22 cellular contexts compared by ENCODE assay signal in the genomic region with DNA sequence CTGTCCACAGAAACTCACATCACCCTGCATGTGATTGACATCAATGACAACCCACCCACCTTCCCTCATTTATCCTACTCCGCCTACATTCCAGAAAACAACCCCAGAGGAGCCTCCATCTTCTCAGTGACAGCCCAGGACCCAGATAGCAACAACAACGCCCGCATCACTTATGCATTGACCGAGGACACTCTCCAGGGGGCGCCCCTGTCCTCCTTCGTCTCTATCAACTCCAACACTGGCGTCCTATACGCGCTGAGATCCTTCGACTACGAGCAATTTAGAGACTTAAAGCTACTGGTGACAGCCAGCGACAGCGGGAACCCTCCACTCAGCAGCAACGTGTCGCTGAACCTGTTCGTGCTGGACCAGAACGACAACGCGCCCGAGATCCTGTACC. TPM values are rescaled to one million over a fixed set of nuclear protein-coding genes. Genes with fewer than 3 reads are reported as not detected.
DNase-seq lines count a peak whose midpoint lies in the region; ATAC-seq, FAIRE-seq and TF ChIP-seq lines count a peak whose summit lies in the region.
"Had no signal": no experiment of that assay in that cellular context is flagged by ENCODE, and none has a peak within 500 bp of the region (broad histone marks: within the 10 kb centered on the region; RNA-seq: fewer than 3 reads in every experiment).

No MANE protein-coding gene starts in this region.

- H3K4me1 Mint-ChIP-seq in endothelial cell (ENCODE audit: unreplicated experiment) = no peaks in the 10 kb centered on the region
- H3K4me1 Mint-ChIP-seq in CD4-positive, alpha-beta T cell (ENCODE audit: low read depth) = no peaks in the 10 kb centered on the region
- no peaks in the 10 kb centered on the region for H3K4me1 Mint-ChIP-seq in progenitor cell of endocrine pancreas (ENCODE audit: low read depth)

- POLR2A ChIA-PET in HepG2 (lab: Yijun Ruan, JAX) = no interaction called here
- POLR2A ChIA-PET in CD4-positive, alpha-beta T cell (lab: Charles Lee) = no interaction called here

- H2AFZ ChIP-seq in HepG2 (ENCODE audit: low read length) (no peak overlapping the region), Loucy (ENCODE audit: low read length) (no peak overlapping the region)

- in situ Hi-C loops in HepG2 (cut with HindIII; ENCODE audit: extremely low pct_ligation_motif_present, low pct_unique_long_range_greater_than_20kb) = no loop called here

- TF ChIP-seq CTCF in liver (IDR thresholded peaks at IDR 0.05; ENCODE audit: low read depth, low read length, missing input control) (no peak), HepG2 (CRISPR knock-in tag; IDR thresholded peaks at IDR 0.05) (no peak), Loucy (conservative IDR thresholded peaks at IDR 0.05; ENCODE audit: low read length) (0 out of 2 replicates have a peak, but pooled peaks have one; percentile 15), endothelial cell (IDR thresholded peaks at IDR 0.05; ENCODE audit: unreplicated experiment) (no peak), progenitor cell of endocrine pancreas (IDR thresholded peaks at IDR 0.05; ENCODE audit: unreplicated experiment) (no peak)
- no peak for TF ChIP-seq CTCF in CD4-positive, alpha-beta T cell (IDR thresholded peaks at IDR 0.05)

- no peak for FAIRE-seq in HepG2 (lab: Jason Lieb, UNC)
- FAIRE-seq: GM12892 had no signal

- H3K4me2 ChIP-seq in HepG2 (ENCODE audit: low read depth, low read length) (no peak overlapping the region), Loucy (ENCODE audit: low read depth, low read length, poor library complexity, severe bottlenecking) (no peak overlapping the region)

- H3K27me3 ChIP-seq in liver (ENCODE audit: control insufficient read depth in 4 of 4, insufficient read depth in 4 of 4, low read length in 3 of 4) = peaks cover 0 to 11% (median 4%) of the 10 kb centered on the region in 4 donors
- no peaks in the 10 kb centered on the region; a peak in 1 of 5 replicates for H3K27me3 ChIP-seq in HepG2 (ENCODE audit: control insufficient read depth in 1 of 2, insufficient read depth in 2 of 2, low read length in 2 of 2)
- H3K27me3 ChIP-seq in Loucy (ENCODE audit: insufficient read depth, low read length, poor library complexity, severe bottlenecking) = no peaks in the 10 kb centered on the region
- H3K27me3 ChIP-seq in CD4-positive, alpha-beta T cell (ENCODE audit: control insufficient read depth, insufficient read depth, low read length) = peaks cover 65% of the 10 kb centered on the region

- H3K9me3 ChIP-seq in liver (ENCODE audit: control insufficient read depth in 4 of 4, low read length in 3 of 4) (peaks cover 26 to 74% (median 34%) of the 10 kb centered on the region in 4 donors), HepG2 (ENCODE audit: low read length) (peaks cover 22% of the 10 kb centered on the region), Loucy (ENCODE audit: insufficient read depth, low read depth, low read length) (no peaks in the 10 kb centered on the region)
- peaks cover 28% of the 10 kb centered on the region for H3K9me3 ChIP-seq in CD4-positive, alpha-beta T cell (ENCODE audit: control insufficient read depth, low read length)

- BruUV-seq in HepG2 (replicated peaks; lab: Mats Ljungman, UMichigan) = no TSS peak

- H3K27me3 Mint-ChIP-seq in endothelial cell (ENCODE audit: unreplicated experiment) = peaks cover 9% of the 10 kb centered on the region
- H3K27me3 Mint-ChIP-seq in CD4-positive, alpha-beta T cell = peaks cover 90% of the 10 kb centered on the region
- H3K27me3 Mint-ChIP-seq in progenitor cell of endocrine pancreas = no peaks in the 10 kb centered on the region

- H3K36me3 Mint-ChIP-seq in endothelial cell (ENCODE audit: low read depth, unreplicated experiment) = peaks cover 47% of the 10 kb centered on the region
- H3K36me3 Mint-ChIP-seq in CD4-positive, alpha-beta T cell (ENCODE audit: low read depth) = peaks cover 44% of the 10 kb centered on the region
- peaks cover 8% of the 10 kb centered on the region for H3K36me3 Mint-ChIP-seq in progenitor cell of endocrine pancreas (ENCODE audit: insufficient read depth)

- no peaks in the 10 kb centered on the region for H3K4me1 ChIP-seq in liver (ENCODE audit: control insufficient read depth in 4 of 4, insufficient read depth in 4 of 4, low read length in 3 of 4)
- H3K4me1 ChIP-seq in HepG2 (ENCODE audit: insufficient read depth, low read length) = no peaks in the 10 kb centered on the region
- no peaks in the 10 kb centered on the region for H3K4me1 ChIP-seq in Loucy (ENCODE audit: insufficient read depth, low read length, poor library complexity, severe bottlenecking)

- H3K79me2 ChIP-seq in HepG2 (ENCODE audit: insufficient read depth, low read length) (no peaks in the 10 kb centered on the region), Loucy (ENCODE audit: insufficient read depth, low read length) (no peaks in the 10 kb centered on the region)

- CTCF ChIA-PET in HepG2 (lab: Yijun Ruan, JAX; ENCODE audit: low intra/inter-chr PET ratio, low total read pairs) = no interaction called here
- CTCF ChIA-PET in CD4-positive, alpha-beta T cell (lab: Charles Lee) = no interaction called here

- no peak for TF ChIP-seq EP300 in HepG2 (IDR thresholded peaks at IDR 0.05; ENCODE audit: low read depth in 2 of 2, low read length in 2 of 2)
- TF ChIP-seq EP300 in HepG2 (CRISPR knock-in tag; IDR thresholded peaks at IDR 0.05; ENCODE audit: borderline replicate concordance) = no peak

- TF ChIP-seq RAD21 in liver (IDR thresholded peaks at IDR 0.05) = no peak
- no peak for TF ChIP-seq RAD21 in HepG2 (CRISPR knock-in tag; IDR thresholded peaks at IDR 0.05)

- intact Hi-C loops in HepG2 (cut with micrococcal nuclease; ENCODE audit: unreplicated experiment) = no loop called here
- intact Hi-C loops in CD4-positive, alpha-beta T cell (cut with DNase I, micrococcal nuclease) = no loop called here

- DNase-seq in HepG2 (ENCODE audit: low spot score) (no peak), endothelial cell (ENCODE audit: low spot score) (no peak), progenitor cell of endocrine pancreas (ENCODE audit: low spot score, unreplicated experiment) (no peak), SKM-1 (lab: John Stamatoyannopoulos, UW; ENCODE audit: unreplicated experiment) (no peak)
- DNase-seq in CD4-positive, alpha-beta T cell = no peak
- DNase-seq: CD8-positive, alpha-beta T cell; DND-41; GM23248; KBM-7; NCI-H1092 treated with DMSO at 0.1 percent for 48 hours; NCI-H146; NCI-H2029; NCI-H2227 treated with DMSO at 0.1 percent for 48 hours; NCI-H510A; T-cell had no signal

- ATAC-seq in HepG2 = no peak
- no peak for ATAC-seq in CD4-positive, alpha-beta T cell (ENCODE audit: poor library complexity)
- ATAC-seq: CD8-positive, alpha-beta T cell; SK-N-SH treated with all-trans-retinoic acid at 6 μM for 48 hours; T-cell had no signal

- no peaks in the 10 kb centered on the region for H3K9me2 ChIP-seq in Loucy (replicated peaks; ENCODE audit: low read depth, low read length)

- H3K9ac ChIP-seq in liver (ENCODE audit: low read depth in 1 of 2, low read length in 2 of 2) (no peak overlapping the region), HepG2 (ENCODE audit: insufficient read depth, low read depth, low read length) (no peak overlapping the region), Loucy (ENCODE audit: low read depth, low read length, poor library complexity, severe bottlenecking) (no peak overlapping the region)
- H3K9ac ChIP-seq: GM23248 had no signal

- H3K4me3 ChIP-seq in liver (ENCODE audit: low read depth in 1 of 3, low read length in 3 of 3) (peak overlapping the region in 2 of 3 donors; percentile 18 to 36), HepG2 (replicated peaks in 1 of 3; ENCODE audit: insufficient read depth in 1 of 3, low read depth in 2 of 3, low read length in 3 of 3) (no peak overlapping the region), Loucy (ENCODE audit: low read length, poor library complexity, severe bottlenecking) (no peak overlapping the region)

- H3K27ac ChIP-seq in liver (ENCODE audit: low read depth in 1 of 2, low read length in 2 of 2) = no peak overlapping the region
- H3K27ac ChIP-seq in HepG2 (ENCODE audit: extremely low read length, insufficient read depth, low read length) = no peak overlapping the region
- H3K27ac ChIP-seq in CD4-positive, alpha-beta T cell (ENCODE audit: low read depth, low read length) = no peak overlapping the region
- H3K27ac ChIP-seq: GM23248, HL-60, RWPE1 had no signal

- no peak for TF ChIP-seq POLR2A in HepG2 (IDR thresholded peaks at IDR 0.05; ENCODE audit: insufficient read depth in 1 of 2, low read depth in 2 of 2, low read length in 2 of 2)

- H3K27ac Mint-ChIP-seq in endothelial cell (ENCODE audit: unreplicated experiment) = peak overlapping the region; percentile 1
- H3K27ac Mint-ChIP-seq in CD4-positive, alpha-beta T cell = no peak overlapping the region
- H3K27ac Mint-ChIP-seq in progenitor cell of endocrine pancreas = no peak overlapping the region
- H3K27ac Mint-ChIP-seq: CD8-positive, alpha-beta T cell; T-cell had no signal

- H3K4me3 Mint-ChIP-seq in endothelial cell (ENCODE audit: unreplicated experiment) (no peak overlapping the region), progenitor cell of endocrine pancreas (ENCODE audit: low read depth) (no peak overlapping the region)
- H3K4me3 Mint-ChIP-seq in CD4-positive, alpha-beta T cell = no peak overlapping the region
- H3K4me3 Mint-ChIP-seq: CD8-positive, alpha-beta T cell had no signal

- H4K20me1 ChIP-seq in HepG2 (ENCODE audit: insufficient read depth, low read length) (no peaks in the 10 kb centered on the region), Loucy (ENCODE audit: insufficient read depth, low read length, poor library complexity, severe bottlenecking) (no peaks in the 10 kb centered on the region)

- H3K36me3 ChIP-seq in liver (ENCODE audit: control insufficient read depth in 4 of 4, insufficient read depth in 3 of 4, low read depth in 1 of 4, low read length in 3 of 4) (peaks cover 0 to 2% (median 0%) of the 10 kb centered on the region in 4 donors), HepG2 (replicated peaks in 1 of 2; ENCODE audit: control insufficient read depth in 1 of 2, insufficient read depth in 2 of 2, low read length in 2 of 2) (no peaks in the 10 kb centered on the region), Loucy (ENCODE audit: insufficient read depth, low read length) (no peaks in the 10 kb centered on the region)

- H3F3A ChIP-seq in Loucy (ENCODE audit: low read depth) = no peaks in the 10 kb centered on the region

- H3K9me3 Mint-ChIP-seq in endothelial cell (ENCODE audit: unreplicated experiment) (peaks cover 38% of the 10 kb centered on the region), progenitor cell of endocrine pancreas (ENCODE audit: low read depth) (peaks cover 39% of the 10 kb centered on the region)
- H3K9me3 Mint-ChIP-seq in CD4-positive, alpha-beta T cell = peaks cover 19% of the 10 kb centered on the region

- WGBS in liver = 28% methylated on average over 20 of the region's 20 CpGs
- WGBS in HepG2 (ENCODE audit: low lambda C conversion rate) = 75% methylated on average over 20 of the region's 20 CpGs

RNA-seq across cellular contexts. Expression of gene PCDHGA3, which starts 1.7 kb away (rescaled TPM):
- under 1 TPM; 0.09 to 0.59 TPM for total RNA-seq in liver
- under 1 TPM; 0.25 to 0.32 TPM for polyA plus RNA-seq in liver
- not detected in 2 replicates for total RNA-seq in HepG2 (2016; rRNA removed; fragmentation: Illumina TruSeq; extraction: Trizol)
- not detected in 2 replicates for total RNA-seq in HepG2 (2016; cell fraction: cytosol; rRNA removed; fragmentation: Illumina TruSeq; extraction: Trizol; ENCODE audit: low read depth)
- not detected in 2 replicates for total RNA-seq in HepG2 (2016; cell fraction: insoluble cytoplasmic fraction; rRNA removed; fragmentation: Illumina TruSeq; extraction: Trizol)
- not detected in 2 replicates for total RNA-seq in HepG2 (2016; cell fraction: membrane; rRNA removed; fragmentation: Illumina TruSeq; extraction: Trizol)
- 0.28 TPM in 1 of 2 replicates, not detected in the other for total RNA-seq in HepG2 (2016; cell fraction: nucleus; rRNA removed; fragmentation: Illumina TruSeq; extraction: Trizol)
- polyA plus RNA-seq in HepG2 (2011; rRNA removed) = 0.03 and 0.05 TPM in 2 replicates
- 0.01 and 0.03 TPM in 2 replicates for polyA plus RNA-seq in HepG2 (2011; cell fraction: cytosol; rRNA removed)
- 0.19 and 0.27 TPM in 2 replicates for polyA plus RNA-seq in HepG2 (2011; cell fraction: nucleus; rRNA removed)
- 0.07 TPM in 1 of 2 replicates, not detected in the other for polyA plus RNA-seq in HepG2 (2012)
- not detected in 2 replicates for polyA plus RNA-seq in HepG2 (2016; cell fraction: cytosol; fragmentation: Illumina TruSeq; extraction: Trizol; ENCODE audit: low read depth)
- not detected in 2 replicates for polyA plus RNA-seq in HepG2 (2016; cell fraction: insoluble cytoplasmic fraction; fragmentation: Illumina TruSeq; extraction: Trizol; ENCODE audit: low read depth)
- polyA plus RNA-seq in HepG2 (2016; cell fraction: membrane; fragmentation: Illumina TruSeq; extraction: Trizol; ENCODE audit: low read depth) = not detected in 2 replicates
- not detected in 2 replicates for polyA plus RNA-seq in HepG2 (2016; cell fraction: nucleus; fragmentation: Illumina TruSeq; extraction: Trizol; ENCODE audit: insufficient read depth, low read depth)
- polyA minus RNA-seq in HepG2 (2011; rRNA and poly(A)+ RNA removed; ENCODE audit: low replicate concordance) = 0.08 TPM in 1 of 2 replicates, not detected in the other
- not detected in 2 replicates for polyA minus RNA-seq in HepG2 (2011; cell fraction: cytosol; rRNA and poly(A)+ RNA removed)
- polyA minus RNA-seq in HepG2 (2011; cell fraction: nucleus; rRNA and poly(A)+ RNA removed) = 0.26 and 0.37 TPM in 2 replicates
- 1.4 TPM for total RNA-seq in endothelial cell (ENCODE audit: unreplicated experiment)
- not detected for total RNA-seq in CD4-positive, alpha-beta T cell
- 0.80 and 0.81 TPM in 2 replicates for total RNA-seq in progenitor cell of endocrine pancreas
- total RNA-seq: CD8-positive, alpha-beta T cell had no signal

RNA-seq across cellular contexts. Expression of gene PCDHGB1, which starts 4.6 kb away (rescaled TPM):
- total RNA-seq in liver (under 1 TPM; 0.14 to 0.75 TPM), HepG2 (2016; rRNA removed; fragmentation: Illumina TruSeq; extraction: Trizol) (0.95 and 2.6 TPM in 2 replicates), endothelial cell (ENCODE audit: unreplicated experiment) (3.1 TPM), progenitor cell of endocrine pancreas (2.3 TPM in 2 replicates)
- polyA plus RNA-seq in liver (under 1 TPM; 0.10 to 0.11 TPM), HepG2 (2011; rRNA removed) (0.95 and 1.0 TPM in 2 replicates)
- total RNA-seq in HepG2 (2016; cell fraction: cytosol; rRNA removed; fragmentation: Illumina TruSeq; extraction: Trizol; ENCODE audit: low read depth) = 0.20 TPM in 1 of 2 replicates, not detected in the other
- 0.52 and 2.1 TPM in 2 replicates for total RNA-seq in HepG2 (2016; cell fraction: insoluble cytoplasmic fraction; rRNA removed; fragmentation: Illumina TruSeq; extraction: Trizol)
- 0.24 and 0.25 TPM in 2 replicates for total RNA-seq in HepG2 (2016; cell fraction: membrane; rRNA removed; fragmentation: Illumina TruSeq; extraction: Trizol)
- total RNA-seq in HepG2 (2016; cell fraction: nucleus; rRNA removed; fragmentation: Illumina TruSeq; extraction: Trizol) = 4.1 and 4.7 TPM in 2 replicates
- polyA plus RNA-seq in HepG2 (2011; cell fraction: cytosol; rRNA removed) = 0.38 and 0.39 TPM in 2 replicates
- 1.5 and 1.8 TPM in 2 replicates for polyA plus RNA-seq in HepG2 (2011; cell fraction: nucleus; rRNA removed)
- polyA plus RNA-seq in HepG2 (2012) = 0.60 and 1.1 TPM in 2 replicates
- polyA plus RNA-seq in HepG2 (2016; cell fraction: cytosol; fragmentation: Illumina TruSeq; extraction: Trizol; ENCODE audit: low read depth) = 0.05 TPM in 1 of 2 replicates, not detected in the other
- 0.51 and 0.62 TPM in 2 replicates for polyA plus RNA-seq in HepG2 (2016; cell fraction: insoluble cytoplasmic fraction; fragmentation: Illumina TruSeq; extraction: Trizol; ENCODE audit: low read depth)
- polyA plus RNA-seq in HepG2 (2016; cell fraction: membrane; fragmentation: Illumina TruSeq; extraction: Trizol; ENCODE audit: low read depth) = not detected in 2 replicates
- 1.3 and 2.0 TPM in 2 replicates for polyA plus RNA-seq in HepG2 (2016; cell fraction: nucleus; fragmentation: Illumina TruSeq; extraction: Trizol; ENCODE audit: insufficient read depth, low read depth)
- polyA minus RNA-seq in HepG2 (2011; rRNA and poly(A)+ RNA removed; ENCODE audit: low replicate concordance) = 0.14 and 3.6 TPM in 2 replicates
- 0.35 and 1.6 TPM in 2 replicates for polyA minus RNA-seq in HepG2 (2011; cell fraction: cytosol; rRNA and poly(A)+ RNA removed)
- 8.9 and 10.6 TPM in 2 replicates for polyA minus RNA-seq in HepG2 (2011; cell fraction: nucleus; rRNA and poly(A)+ RNA removed)
- under 1 TPM in 1 of 2 experiments, not detected in 1; 0.05 TPM for total RNA-seq in CD4-positive, alpha-beta T cell
- total RNA-seq: CD8-positive, alpha-beta T cell had no signal

RNA-seq across cellular contexts. Expression of gene PCDHGA2, which starts 6.8 kb away (rescaled TPM):
- total RNA-seq in liver = under 1 TPM; 0.23 to 0.42 TPM
- under 1 TPM; 0.26 to 0.46 TPM for polyA plus RNA-seq in liver
- 0.04 TPM in 1 of 2 replicates, not detected in the other for total RNA-seq in HepG2 (2016; rRNA removed; fragmentation: Illumina TruSeq; extraction: Trizol)
- total RNA-seq in HepG2 (2016; cell fraction: cytosol; rRNA removed; fragmentation: Illumina TruSeq; extraction: Trizol; ENCODE audit: low read depth) = not detected in 2 replicates
- total RNA-seq in HepG2 (2016; cell fraction: insoluble cytoplasmic fraction; rRNA removed; fragmentation: Illumina TruSeq; extraction: Trizol) = not detected in 2 replicates
- total RNA-seq in HepG2 (2016; cell fraction: membrane; rRNA removed; fragmentation: Illumina TruSeq; extraction: Trizol) = not detected in 2 replicates
- total RNA-seq in HepG2 (2016; cell fraction: nucleus; rRNA removed; fragmentation: Illumina TruSeq; extraction: Trizol) = 0.09 TPM in 1 of 2 replicates, not detected in the other
- 0.09 and 0.11 TPM in 2 replicates for polyA plus RNA-seq in HepG2 (2011; rRNA removed)
- 0.06 and 0.07 TPM in 2 replicates for polyA plus RNA-seq in HepG2 (2011; cell fraction: cytosol; rRNA removed)
- 0.24 and 0.26 TPM in 2 replicates for polyA plus RNA-seq in HepG2 (2011; cell fraction: nucleus; rRNA removed)
- 0.07 TPM in 2 replicates for polyA plus RNA-seq in HepG2 (2012)
- polyA plus RNA-seq in HepG2 (2016; cell fraction: cytosol; fragmentation: Illumina TruSeq; extraction: Trizol; ENCODE audit: low read depth) = not detected in 2 replicates
- polyA plus RNA-seq in HepG2 (2016; cell fraction: insoluble cytoplasmic fraction; fragmentation: Illumina TruSeq; extraction: Trizol; ENCODE audit: low read depth) = 0.04 TPM in 1 of 2 replicates, not detected in the other
- not detected in 2 replicates for polyA plus RNA-seq in HepG2 (2016; cell fraction: membrane; fragmentation: Illumina TruSeq; extraction: Trizol; ENCODE audit: low read depth)
- 0.16 and 0.25 TPM in 2 replicates for polyA plus RNA-seq in HepG2 (2016; cell fraction: nucleus; fragmentation: Illumina TruSeq; extraction: Trizol; ENCODE audit: insufficient read depth, low read depth)
- 0.02 and 0.12 TPM in 2 replicates for polyA minus RNA-seq in HepG2 (2011; rRNA and poly(A)+ RNA removed; ENCODE audit: low replicate concordance)
- polyA minus RNA-seq in HepG2 (2011; cell fraction: cytosol; rRNA and poly(A)+ RNA removed) = 0.09 TPM in 1 of 2 replicates, not detected in the other
- 0.50 and 0.52 TPM in 2 replicates for polyA minus RNA-seq in HepG2 (2011; cell fraction: nucleus; rRNA and poly(A)+ RNA removed)
- total RNA-seq in endothelial cell (ENCODE audit: unreplicated experiment) = 1.6 TPM
- not detected for total RNA-seq in CD4-positive, alpha-beta T cell
- total RNA-seq in progenitor cell of endocrine pancreas = 0.72 and 1.1 TPM in 2 replicates
- total RNA-seq: CD8-positive, alpha-beta T cell had no signal

RNA-seq across cellular contexts. Expression of gene PCDHGA4, which starts 9.5 kb away (rescaled TPM):
- under 1 TPM; 0.23 to 0.92 TPM for total RNA-seq in liver
- under 1 TPM; 0.15 to 0.21 TPM for polyA plus RNA-seq in liver
- total RNA-seq in HepG2 (2016; rRNA removed; fragmentation: Illumina TruSeq; extraction: Trizol) = 0.15 and 0.58 TPM in 2 replicates
- total RNA-seq in HepG2 (2016; cell fraction: cytosol; rRNA removed; fragmentation: Illumina TruSeq; extraction: Trizol; ENCODE audit: low read depth) = not detected in 2 replicates
- total RNA-seq in HepG2 (2016; cell fraction: insoluble cytoplasmic fraction; rRNA removed; fragmentation: Illumina TruSeq; extraction: Trizol) = 0.15 and 0.39 TPM in 2 replicates
- total RNA-seq in HepG2 (2016; cell fraction: membrane; rRNA removed; fragmentation: Illumina TruSeq; extraction: Trizol) = 0.06 and 0.07 TPM in 2 replicates
- total RNA-seq in HepG2 (2016; cell fraction: nucleus; rRNA removed; fragmentation: Illumina TruSeq; extraction: Trizol) = 1.9 and 2.1 TPM in 2 replicates
- polyA plus RNA-seq in HepG2 (2011; rRNA removed) = 0.39 and 0.49 TPM in 2 replicates
- polyA plus RNA-seq in HepG2 (2011; cell fraction: cytosol; rRNA removed) = 0.17 and 0.18 TPM in 2 replicates
- 1.5 and 1.9 TPM in 2 replicates for polyA plus RNA-seq in HepG2 (2011; cell fraction: nucleus; rRNA removed)
- polyA plus RNA-seq in HepG2 (2012) = 0.16 and 0.28 TPM in 2 replicates
- polyA plus RNA-seq in HepG2 (2016; cell fraction: cytosol; fragmentation: Illumina TruSeq; extraction: Trizol; ENCODE audit: low read depth) = not detected in 2 replicates
- 0.11 TPM in 1 of 2 replicates, not detected in the other for polyA plus RNA-seq in HepG2 (2016; cell fraction: insoluble cytoplasmic fraction; fragmentation: Illumina TruSeq; extraction: Trizol; ENCODE audit: low read depth)
- polyA plus RNA-seq in HepG2 (2016; cell fraction: membrane; fragmentation: Illumina TruSeq; extraction: Trizol; ENCODE audit: low read depth) = not detected in 2 replicates
- polyA plus RNA-seq in HepG2 (2016; cell fraction: nucleus; fragmentation: Illumina TruSeq; extraction: Trizol; ENCODE audit: insufficient read depth, low read depth) = 0.67 and 0.77 TPM in 2 replicates
- polyA minus RNA-seq in HepG2 (2011; rRNA and poly(A)+ RNA removed; ENCODE audit: low replicate concordance) = 0.07 and 4.3 TPM in 2 replicates
- polyA minus RNA-seq in HepG2 (2011; cell fraction: cytosol; rRNA and poly(A)+ RNA removed) = 0.44 and 0.79 TPM in 2 replicates
- 8.5 and 10.9 TPM in 2 replicates for polyA minus RNA-seq in HepG2 (2011; cell fraction: nucleus; rRNA and poly(A)+ RNA removed)
- total RNA-seq in endothelial cell (ENCODE audit: unreplicated experiment) = 2.0 TPM
- under 1 TPM; 0.08 TPM for total RNA-seq in CD4-positive, alpha-beta T cell
- total RNA-seq in progenitor cell of endocrine pancreas = 0.96 and 1.2 TPM in 2 replicates
- total RNA-seq: CD8-positive, alpha-beta T cell; HT-29 had no signal

RNA-seq across cellular contexts. Expression of gene PCDHGB2, which starts 14.5 kb away (rescaled TPM):
- total RNA-seq in liver (1 to 10 TPM in 1 of 2 donors, under 1 TPM in 1; 0.47 to 1.0 TPM), HepG2 (2016; rRNA removed; fragmentation: Illumina TruSeq; extraction: Trizol) (0.64 and 0.77 TPM in 2 replicates), endothelial cell (ENCODE audit: unreplicated experiment) (11.1 TPM), progenitor cell of endocrine pancreas (0.80 and 0.89 TPM in 2 replicates)
- polyA plus RNA-seq in liver (under 1 TPM in 1 of 2 donors, not detected in 1; 0.28 TPM), HepG2 (2011; rRNA removed) (0.80 and 0.82 TPM in 2 replicates)
- total RNA-seq in HepG2 (2016; cell fraction: cytosol; rRNA removed; fragmentation: Illumina TruSeq; extraction: Trizol; ENCODE audit: low read depth) = 0.09 TPM in 1 of 2 replicates, not detected in the other
- total RNA-seq in HepG2 (2016; cell fraction: insoluble cytoplasmic fraction; rRNA removed; fragmentation: Illumina TruSeq; extraction: Trizol) = 0.33 and 0.63 TPM in 2 replicates
- 0.12 TPM in 1 of 2 replicates, not detected in the other for total RNA-seq in HepG2 (2016; cell fraction: membrane; rRNA removed; fragmentation: Illumina TruSeq; extraction: Trizol)
- 2.3 and 2.7 TPM in 2 replicates for total RNA-seq in HepG2 (2016; cell fraction: nucleus; rRNA removed; fragmentation: Illumina TruSeq; extraction: Trizol)
- polyA plus RNA-seq in HepG2 (2011; cell fraction: cytosol; rRNA removed) = 0.46 and 0.62 TPM in 2 replicates
- 2.3 and 2.5 TPM in 2 replicates for polyA plus RNA-seq in HepG2 (2011; cell fraction: nucleus; rRNA removed)
- 0.59 and 0.66 TPM in 2 replicates for polyA plus RNA-seq in HepG2 (2012)
- not detected in 2 replicates for polyA plus RNA-seq in HepG2 (2016; cell fraction: cytosol; fragmentation: Illumina TruSeq; extraction: Trizol; ENCODE audit: low read depth)
- 0.23 TPM in 2 replicates for polyA plus RNA-seq in HepG2 (2016; cell fraction: insoluble cytoplasmic fraction; fragmentation: Illumina TruSeq; extraction: Trizol; ENCODE audit: low read depth)
- polyA plus RNA-seq in HepG2 (2016; cell fraction: membrane; fragmentation: Illumina TruSeq; extraction: Trizol; ENCODE audit: low read depth) = 0.03 TPM in 1 of 2 replicates, not detected in the other
- polyA plus RNA-seq in HepG2 (2016; cell fraction: nucleus; fragmentation: Illumina TruSeq; extraction: Trizol; ENCODE audit: insufficient read depth, low read depth) = 1.1 and 1.4 TPM in 2 replicates
- polyA minus RNA-seq in HepG2 (2011; rRNA and poly(A)+ RNA removed; ENCODE audit: low replicate concordance) = 0.05 and 6.3 TPM in 2 replicates
- 1.5 TPM in 2 replicates for polyA minus RNA-seq in HepG2 (2011; cell fraction: cytosol; rRNA and poly(A)+ RNA removed)
- 15.2 TPM in 2 replicates for polyA minus RNA-seq in HepG2 (2011; cell fraction: nucleus; rRNA and poly(A)+ RNA removed)
- total RNA-seq in CD4-positive, alpha-beta T cell = under 1 TPM; 0.19 to 0.20 TPM
- total RNA-seq: HT-29 had no signal

Comparison
In these comparisons a context has a peak if more than half of its experiments do, and no peak if none do; other contexts are left out.
1. H3K4me3 ChIP-seq: peak in liver (2 of 3); none in HepG2 (0 of 3) and Loucy (single experiment).